Comparison of ENCODE assay signal across 1 cellular context in the genomic region with DNA sequence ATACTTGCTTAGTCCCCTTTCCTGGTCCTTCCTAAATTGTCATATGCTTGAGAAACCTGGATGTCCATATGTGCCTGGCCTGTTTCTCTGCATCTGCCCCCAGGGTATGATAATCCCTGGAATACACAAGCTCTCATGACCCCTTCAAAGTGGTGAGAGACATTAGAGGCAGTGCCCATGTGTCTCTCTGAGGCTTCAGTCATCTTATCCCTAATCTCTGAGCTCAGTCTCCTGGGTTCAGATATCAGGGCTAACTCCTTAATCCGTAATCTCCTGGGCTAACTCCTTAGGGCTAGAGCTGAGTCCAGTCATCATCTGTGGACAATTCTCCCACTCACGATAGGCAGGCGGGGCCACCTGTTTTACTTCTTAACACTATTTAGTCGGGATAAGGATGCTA.
TF ChIP-seq lines count a peak whose summit lies in the region.

No MANE protein-coding gene starts in this region.

TF ChIP-seq in HepG2, 621 proteins besides CTCF, POLR2A, EP300 and RAD21:
- TF ChIP-seq HNRNPLL (IDR thresholded peaks at IDR 0.05; ENCODE audit: low read depth, low read length, poor library complexity, severe bottlenecking), result no peak
- TF ChIP-seq ZBTB7A (CRISPR knock-in tag; IDR thresholded peaks at IDR 0.05), result no peak
TF ChIP-seq in HepG2: peak in this region for 0.
